8 cellular contexts compared by ENCODE assay signal in genomic region chr7:27096756-27097514, GRCh38.
DNase-seq lines count a peak whose midpoint lies in the region; ATAC-seq and FAIRE-seq lines count a peak whose summit lies in the region.

No MANE protein-coding gene starts in this region.

- no peak for DNase-seq in activated T-cell treated with anti-CD3 and anti-CD28 coated beads, Interleukin-2, amount 50 U/mL, for 24 hours
- no peak for DNase-seq in activated T-cell treated with anti-CD3 and anti-CD28 coated beads, Interleukin-2, amount 50 U/mL, for 1 hour
- DNase-seq in OCI-M1 (lab: John Stamatoyannopoulos, UW) (peak; percentile 34), GM19239 (ENCODE audit: insufficient read length, low spot score) (no peak), HK-2 (ENCODE audit: unreplicated experiment) (no peak)
- DNase-seq in effector memory CD8-positive, alpha-beta T cell: no peak

- peak overlapping the region; percentile 73 for H3K4me3 Mint-ChIP-seq in activated T-cell treated with anti-CD3 and anti-CD28 coated beads, Interleukin-2, amount 50 U/mL, for 24 hours
- peak overlapping the region; percentile 78 to 83 for H3K4me3 Mint-ChIP-seq in effector memory CD8-positive, alpha-beta T cell

- H3K9me3 ChIP-seq in muscle layer of colon (ENCODE audit: low read length): no peaks in the 10 kb centered on the region

- no peaks in the 10 kb centered on the region for H3K9me3 Mint-ChIP-seq in activated T-cell treated with anti-CD3 and anti-CD28 coated beads, Interleukin-2, amount 50 U/mL, for 24 hours
- no peaks in the 10 kb centered on the region for H3K9me3 Mint-ChIP-seq in effector memory CD8-positive, alpha-beta T cell

- no peak for FAIRE-seq in GM19239 (lab: Jason Lieb, UNC)

- no peaks in the 10 kb centered on the region for H3K27me3 ChIP-seq in muscle layer of colon (ENCODE audit: control insufficient read depth in 1 of 2, insufficient read depth in 2 of 2, low read length in 2 of 2)

- peaks cover 31% of the 10 kb centered on the region for H3K4me1 ChIP-seq in muscle layer of colon (ENCODE audit: insufficient read depth, low read length)

- no peaks in the 10 kb centered on the region for H3K36me3 Mint-ChIP-seq in activated T-cell treated with anti-CD3 and anti-CD28 coated beads, Interleukin-2, amount 50 U/mL, for 24 hours (ENCODE audit: low read depth)
- H3K36me3 Mint-ChIP-seq in effector memory CD8-positive, alpha-beta T cell (ENCODE audit: insufficient read depth): peaks cover 34% of the 10 kb centered on the region

- H3K27ac Mint-ChIP-seq in activated T-cell treated with anti-CD3 and anti-CD28 coated beads, Interleukin-2, amount 50 U/mL, for 24 hours: no peak overlapping the region
- peak overlapping the region; percentile 79 to 84 for H3K27ac Mint-ChIP-seq in effector memory CD8-positive, alpha-beta T cell

- H3K27me3 Mint-ChIP-seq in activated T-cell treated with anti-CD3 and anti-CD28 coated beads, Interleukin-2, amount 50 U/mL, for 24 hours: peaks cover 92% of the 10 kb centered on the region
- H3K27me3 Mint-ChIP-seq in effector memory CD8-positive, alpha-beta T cell: peaks cover 37 to 60% of the 10 kb centered on the region in 2 donors

- peaks cover 35% of the 10 kb centered on the region for H3K4me1 Mint-ChIP-seq in activated T-cell treated with anti-CD3 and anti-CD28 coated beads, Interleukin-2, amount 50 U/mL, for 24 hours (ENCODE audit: low read depth)
- peaks cover 27 to 31% of the 10 kb centered on the region in 2 donors for H3K4me1 Mint-ChIP-seq in effector memory CD8-positive, alpha-beta T cell (ENCODE audit: low read depth in 2 of 2)

- H3K27ac ChIP-seq in muscle layer of colon (ENCODE audit: low read depth, low read length): peak overlapping the region; percentile 88

- peak overlapping the region; percentile 73 to 91 for H3K4me3 ChIP-seq in muscle layer of colon (ENCODE audit: low read depth in 1 of 2, low read length in 2 of 2)

- peak overlapping the region; percentile 81 for H3K9ac ChIP-seq in muscle layer of colon (ENCODE audit: low read length)

- no peaks in the 10 kb centered on the region for H3K36me3 ChIP-seq in muscle layer of colon (ENCODE audit: insufficient read depth, low read length)

- peak; percentile 14 for ATAC-seq in effector memory CD8-positive, alpha-beta T cell (replicated peaks)
- ATAC-seq in GM19455 (IDR thresholded peaks at IDR 0.05; ENCODE audit: unreplicated experiment): no peak
